12 cellular contexts compared by ENCODE assay signal in the genomic region with DNA sequence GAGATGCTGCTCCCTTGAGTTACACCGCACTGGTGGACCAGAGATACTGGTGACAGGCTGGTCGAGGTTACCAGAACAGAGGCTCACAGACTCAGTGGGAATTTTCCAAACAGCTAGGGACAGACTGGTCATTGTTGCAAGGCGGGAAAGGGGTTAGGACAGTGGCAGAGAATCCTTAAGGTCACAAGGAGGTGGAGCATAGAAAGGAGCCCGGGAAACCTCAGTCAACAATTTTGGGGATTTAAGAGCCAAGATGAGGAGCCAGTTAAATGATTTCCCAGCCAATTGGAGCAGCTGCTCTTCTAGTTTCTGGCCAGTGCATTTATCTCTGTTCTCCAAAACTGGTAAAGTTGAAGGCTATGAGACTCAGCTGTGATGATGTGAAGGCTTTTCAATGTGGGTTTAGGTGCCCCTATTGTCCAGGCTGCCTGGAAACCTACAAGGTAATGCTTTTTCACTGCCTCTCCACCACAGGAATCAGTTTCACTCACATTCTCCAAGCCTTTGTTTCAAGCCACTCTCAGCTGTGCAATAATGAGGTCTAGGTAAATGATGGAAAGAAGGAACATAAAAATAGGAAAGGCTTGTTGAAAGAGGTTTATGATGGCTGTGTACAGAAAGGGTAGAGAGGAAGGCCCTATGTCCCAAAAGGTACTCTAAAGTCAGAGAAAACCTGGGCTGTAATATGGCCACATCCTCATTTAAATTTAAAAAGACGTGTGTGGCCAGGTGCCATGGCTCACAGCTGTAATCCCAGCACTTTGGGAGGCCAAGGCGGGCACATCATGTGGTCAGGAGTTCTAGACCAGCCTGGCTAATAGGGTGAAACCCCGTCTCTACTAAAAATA. TPM values are rescaled to one million over a fixed set of nuclear protein-coding genes. Genes with fewer than 3 reads are reported as not detected.
DNase-seq lines count a peak whose midpoint lies in the region; ATAC-seq and TF ChIP-seq lines count a peak whose summit lies in the region.
"Had no signal": no experiment of that assay in that cellular context is flagged by ENCODE, and none has a peak within 500 bp of the region (broad histone marks: within the 10 kb centered on the region; RNA-seq: fewer than 3 reads in every experiment).

No MANE protein-coding gene starts in this region.

- POLR2A ChIA-PET in activated CD8-positive, alpha-beta T cell treated with anti-CD3 and anti-CD28 coated beads for 36 hours (lab: Charles Lee), result interaction anchor here (0.8 to 4.7 kb wide), 6 partner anchors 9 to 60 kb away, joined by 3 to 29 read pairs (median 4); partner anchors contain the start of gene EIF4B

- intact Hi-C loops in activated CD8-positive, alpha-beta T cell treated with anti-CD3 and anti-CD28 coated beads for 36 hours (cut with micrococcal nuclease), result no loop called here

- no peak overlapping the region; the same call in 2 of the 3 replicates for H3K4me3 Mint-ChIP-seq in GM23338
- H3K4me3 Mint-ChIP-seq in neural progenitor cell, result no peak overlapping the region
- H3K4me3 Mint-ChIP-seq in activated CD8-positive, alpha-beta T cell treated with anti-CD3 and anti-CD28 coated beads for 36 hours, result no peak overlapping the region

- peaks cover 45% of the 10 kb centered on the region for H3K27me3 Mint-ChIP-seq in GM23338 (ENCODE audit: insufficient read depth, low read depth, poor library complexity)
- peaks cover 16% of the 10 kb centered on the region for H3K27me3 Mint-ChIP-seq in neural progenitor cell (ENCODE audit: insufficient read depth, low read depth)
- H3K27me3 Mint-ChIP-seq in activated CD8-positive, alpha-beta T cell treated with anti-CD3 and anti-CD28 coated beads for 36 hours, result no peaks in the 10 kb centered on the region
- H3K27me3 Mint-ChIP-seq: progenitor cell of endocrine pancreas had no signal

- CTCF ChIA-PET in activated CD8-positive, alpha-beta T cell treated with anti-CD3 and anti-CD28 coated beads for 36 hours (lab: Charles Lee), result interaction anchor here (1.8 to 4.1 kb wide), 2 partner anchors 10 to 11 kb away, joined by 5 to 25 read pairs; no protein-coding TSS in a partner anchor

- H3K79me2 ChIP-seq in GM23338 (replicated peaks; ENCODE audit: insufficient read depth), result no peaks in the 10 kb centered on the region
- no peaks in the 10 kb centered on the region for H3K79me2 ChIP-seq in neural progenitor cell (ENCODE audit: low read depth)

- no peak overlapping the region for H3K9ac ChIP-seq in neural progenitor cell

- H3K9me2 ChIP-seq in GM23338 (ENCODE audit: insufficient read depth), result no peaks in the 10 kb centered on the region

- H3K27ac Mint-ChIP-seq in GM23338 (peak overlapping the region; percentile 83), neural progenitor cell (no peak overlapping the region)
- no peak overlapping the region for H3K27ac Mint-ChIP-seq in activated CD8-positive, alpha-beta T cell treated with anti-CD3 and anti-CD28 coated beads for 36 hours
- H3K27ac Mint-ChIP-seq: progenitor cell of endocrine pancreas had no signal

- peaks cover 52% of the 10 kb centered on the region for H3K4me1 ChIP-seq in GM23338 (ENCODE audit: insufficient read depth)
- H3K4me1 ChIP-seq in neural progenitor cell, result peaks cover 19% of the 10 kb centered on the region
- H3K4me1 ChIP-seq in HAP-1, result peaks cover 10% of the 10 kb centered on the region

- TF ChIP-seq CTCF in GM23338 (conservative IDR thresholded peaks at IDR 0.05; ENCODE audit: low read depth in 2 of 2) (no peak), neural progenitor cell (IDR thresholded peaks at IDR 0.05) (no peak)
- TF ChIP-seq CTCF in activated CD8-positive, alpha-beta T cell treated with anti-CD3 and anti-CD28 coated beads for 36 hours (IDR thresholded peaks at IDR 0.05), result no peak

- H3K4me1 Mint-ChIP-seq in GM23338, result peaks cover 52% of the 10 kb centered on the region
- peaks cover 23% of the 10 kb centered on the region for H3K4me1 Mint-ChIP-seq in neural progenitor cell
- H3K4me1 Mint-ChIP-seq in activated CD8-positive, alpha-beta T cell treated with anti-CD3 and anti-CD28 coated beads for 36 hours (ENCODE audit: low read depth), result peaks cover 20% of the 10 kb centered on the region

- no peaks in the 10 kb centered on the region for H3K9me3 ChIP-seq in neural progenitor cell (ENCODE audit: low read depth)
- no peaks in the 10 kb centered on the region for H3K9me3 ChIP-seq in HAP-1
- H3K9me3 ChIP-seq: testis had no signal

- H3K4me2 ChIP-seq in GM23338, result no peak overlapping the region
- no peak overlapping the region for H3K4me2 ChIP-seq in neural progenitor cell

- H3K27me3 ChIP-seq in GM23338 (ENCODE audit: insufficient read depth), result peaks cover 32% of the 10 kb centered on the region
- peaks cover 18% of the 10 kb centered on the region for H3K27me3 ChIP-seq in neural progenitor cell
- no peaks in the 10 kb centered on the region for H3K27me3 ChIP-seq in HAP-1 (ENCODE audit: low read depth)
- H3K27me3 ChIP-seq: testis had no signal

- H2AFZ ChIP-seq in GM23338, result no peak overlapping the region
- no peak overlapping the region for H2AFZ ChIP-seq in neural progenitor cell (replicated peaks)

- H4K20me1 ChIP-seq in GM23338 (replicated peaks; ENCODE audit: insufficient read depth), result peaks cover 22% of the 10 kb centered on the region
- peaks cover 29% of the 10 kb centered on the region for H4K20me1 ChIP-seq in neural progenitor cell (ENCODE audit: low read depth)

- no peak overlapping the region for H3K4me3 ChIP-seq in GM23338
- no peak overlapping the region for H3K4me3 ChIP-seq in neural progenitor cell
- H3K4me3 ChIP-seq in HAP-1, result no peak overlapping the region
- H3K4me3 ChIP-seq: testis had no signal

- H3K27ac ChIP-seq in GM23338 (ENCODE audit: low read depth) (peak overlapping the region; percentile 74; the same call in 1 of the 2 replicates), angular gyrus (ENCODE audit: low read depth, low read length) (peak overlapping the region; percentile 58), neural progenitor cell (peak overlapping the region; percentile 86)

- DNase-seq in NCI-H82 (lab: John Stamatoyannopoulos, UW) (peak; percentile 52), NCI-H82 treated with DMSO at 0.1 percent for 48 hours (lab: John Stamatoyannopoulos, UW; ENCODE audit: unreplicated experiment) (no peak), GM23338 (ENCODE audit: low spot score) (peak; percentile 51), neural progenitor cell (ENCODE audit: low spot score) (no peak), HAP-1 (ENCODE audit: low spot score in 2 of 2) (no peak), cerebellum (ENCODE audit: low spot score) (no peak)
- DNase-seq in activated CD8-positive, alpha-beta T cell treated with anti-CD3 and anti-CD28 coated beads for 36 hours, result no peak
- DNase-seq: aorta, NCI-H526, testis had no signal

- H3K36me3 ChIP-seq in GM23338 (ENCODE audit: insufficient read depth) (peaks cover 24% of the 10 kb centered on the region), neural progenitor cell (no peaks in the 10 kb centered on the region), HAP-1 (replicated peaks) (peaks cover 32% of the 10 kb centered on the region)

- H3K36me3 Mint-ChIP-seq in GM23338 (ENCODE audit: low read depth) (peaks cover 46% of the 10 kb centered on the region), neural progenitor cell (peaks cover 15% of the 10 kb centered on the region)
- peaks cover 29% of the 10 kb centered on the region for H3K36me3 Mint-ChIP-seq in activated CD8-positive, alpha-beta T cell treated with anti-CD3 and anti-CD28 coated beads for 36 hours (ENCODE audit: low read depth)

- H3F3A ChIP-seq in GM23338 (replicated peaks; ENCODE audit: low read depth) (peaks cover 62% of the 10 kb centered on the region), neural progenitor cell (ENCODE audit: low read depth) (peaks cover 65% of the 10 kb centered on the region)

- in situ Hi-C loops in HAP-1 (cut with MboI; ENCODE audit: low sequenced_read_pairs), result no loop called here

- H3K9me3 Mint-ChIP-seq in GM23338 (peaks cover 5% of the 10 kb centered on the region; the same call in 2 of the 3 replicates), neural progenitor cell (no peaks in the 10 kb centered on the region)
- no peaks in the 10 kb centered on the region for H3K9me3 Mint-ChIP-seq in activated CD8-positive, alpha-beta T cell treated with anti-CD3 and anti-CD28 coated beads for 36 hours

- ATAC-seq in GM23338, result peak; percentile 5
- no peak for ATAC-seq in activated CD8-positive, alpha-beta T cell treated with anti-CD3 and anti-CD28 coated beads for 36 hours

TF ChIP-seq in GM23338, 12 proteins besides CTCF, POLR2A, EP300 and RAD21:
- TF ChIP-seq POLR2AphosphoS5 (IDR thresholded peaks at IDR 0.05; ENCODE audit: low read depth), result peak; percentile 18
- no peak for TF ChIP-seq JUNB (IDR thresholded peaks at IDR 0.05; ENCODE audit: unreplicated experiment)

RNA-seq across cellular contexts. Expression of gene TNS2, which starts 7.0 kb away (rescaled TPM):
- 5.7 and 6.9 TPM in 2 replicates for total RNA-seq in GM23338 (2014; rRNA removed; shearing (Covaris generic))
- 1.5 and 1.8 TPM in 2 replicates for polyA plus RNA-seq in GM23338 (2016; fragmentation: Nextera tagmentation; extraction: Ambion mirVana)
- 0.24 and 0.28 TPM in 2 replicates for total RNA-seq in neural progenitor cell (ENCODE audit: low replicate concordance)
- total RNA-seq in activated CD8-positive, alpha-beta T cell treated with anti-CD3 and anti-CD28 coated beads for 36 hours, result 1 to 10 TPM; 1.1 to 1.6 TPM
- total RNA-seq in cerebellum, result 26.7 TPM

RNA-seq across cellular contexts. Expression of gene SPRYD3, which starts 36.4 kb away (rescaled TPM):
- 4.7 and 5.4 TPM in 2 replicates for total RNA-seq in GM23338 (2014; rRNA removed; shearing (Covaris generic))
- 3.4 and 4.3 TPM in 2 replicates for polyA plus RNA-seq in GM23338 (2016; fragmentation: Nextera tagmentation; extraction: Ambion mirVana)
- total RNA-seq in neural progenitor cell (ENCODE audit: low replicate concordance) (5.4 and 6.7 TPM in 2 replicates), cerebellum (16.0 TPM)
- total RNA-seq in activated CD8-positive, alpha-beta T cell treated with anti-CD3 and anti-CD28 coated beads for 36 hours, result 10 to 100 TPM; 24.8 to 25.0 TPM

RNA-seq across cellular contexts. Expression of gene EIF4B, which starts 36.6 kb away (rescaled TPM):
- 564 and 584 TPM in 2 replicates for total RNA-seq in GM23338 (2014; rRNA removed; shearing (Covaris generic))
- polyA plus RNA-seq in GM23338 (2016; fragmentation: Nextera tagmentation; extraction: Ambion mirVana), result 130 and 141 TPM in 2 replicates
- total RNA-seq in neural progenitor cell (ENCODE audit: low replicate concordance) (774 and 833 TPM in 2 replicates), cerebellum (410 TPM)
- 100 to 1,000 TPM; 789 to 814 TPM for total RNA-seq in activated CD8-positive, alpha-beta T cell treated with anti-CD3 and anti-CD28 coated beads for 36 hours

RNA-seq across cellular contexts. Expression of gene IGFBP6, which starts 54.6 kb away (rescaled TPM):
- 14.1 and 16.6 TPM in 2 replicates for total RNA-seq in GM23338 (2014; rRNA removed; shearing (Covaris generic))
- 14.7 and 17.6 TPM in 2 replicates for polyA plus RNA-seq in GM23338 (2016; fragmentation: Nextera tagmentation; extraction: Ambion mirVana)
- total RNA-seq in neural progenitor cell (ENCODE audit: low replicate concordance) (2.5 and 2.6 TPM in 2 replicates), cerebellum (5.5 TPM)
- 1 to 10 TPM; 2.0 to 2.3 TPM for total RNA-seq in activated CD8-positive, alpha-beta T cell treated with anti-CD3 and anti-CD28 coated beads for 36 hours

Comparison
In these comparisons a context has a peak if more than half of its experiments do, and no peak if none do; other contexts are left out.
1. DNase-seq: peak in NCI-H82 (single experiment) and GM23338 (single experiment); none in NCI-H82 treated with DMSO at 0.1 percent for 48 hours (single experiment), neural progenitor cell (single experiment), HAP-1 (0 of 2), activated CD8-positive, alpha-beta T cell treated with anti-CD3 and anti-CD28 coated beads for 36 hours (single experiment) and cerebellum (single experiment).
2. Peak in every context shown above with its lines, with median percentiles within 50 percentile points of each other: H3K27ac ChIP-seq.